ENCODE assay signal across 15 cellular contexts in genomic region chr5:58407042-58407709, GRCh38. TPM values are rescaled to one million over a fixed set of nuclear protein-coding genes. Genes with fewer than 3 reads are reported as not detected.
DNase-seq lines count a peak whose midpoint lies in the region; ATAC-seq, FAIRE-seq and TF ChIP-seq lines count a peak whose summit lies in the region.
"Had no signal": no experiment of that assay in that cellular context is flagged by ENCODE, and none has a peak within 500 bp of the region (broad histone marks: within the 10 kb centered on the region; RNA-seq: fewer than 3 reads in every experiment).

No MANE protein-coding gene starts in this region.

- peaks cover 56% of the 10 kb centered on the region for H3K4me1 ChIP-seq in PC-3 (ENCODE audit: insufficient read depth, low read length)
- peaks cover 9% of the 10 kb centered on the region for H3K4me1 ChIP-seq in endothelial cell of umbilical vein (ENCODE audit: control insufficient read depth, extremely low read depth, insufficient read depth, low read length)
- H3K4me1 ChIP-seq in mesodermal cell (ENCODE audit: control insufficient read depth, insufficient read depth, low read length, poor library complexity, severe bottlenecking): peaks cover 28% of the 10 kb centered on the region
- no peaks in the 10 kb centered on the region for H3K4me1 ChIP-seq in stomach

- CTCF ChIA-PET in PC-3 (lab: Charles Lee) (no interaction called here), endothelial cell of umbilical vein (lab: Charles Lee) (interaction anchor here (0.9 to 1.1 kb wide), 3 partner anchors 112 to 628 kb away, joined by 3 read pairs; no protein-coding TSS in a partner anchor)

- TF ChIP-seq EP300 in stomach (IDR thresholded peaks at IDR 0.05): no peak

- H3K9me3 ChIP-seq in PC-3 (ENCODE audit: low read length) (no peaks in the 10 kb centered on the region), endothelial cell of umbilical vein (replicated peaks; ENCODE audit: control insufficient read depth, insufficient read depth, low read length) (no peaks in the 10 kb centered on the region), mesodermal cell (ENCODE audit: control insufficient read depth, low read length) (no peaks in the 10 kb centered on the region), stomach (no peaks in the 10 kb centered on the region)
- H3K9me3 ChIP-seq: upper lobe of left lung had no signal

- no peak for TF ChIP-seq POLR2A in endothelial cell of umbilical vein (IDR thresholded peaks at IDR 0.05; ENCODE audit: low read depth, low read length)
- no peak for TF ChIP-seq POLR2A in stomach (IDR thresholded peaks at IDR 0.05)

- dilution Hi-C loops in endothelial cell of umbilical vein (cut with MboI; ENCODE audit: extremely low pct_ligation_motif_present, low sequenced_read_pairs): no loop called here

- H3K27ac ChIP-seq in PC-3 (ENCODE audit: low read length) (peak overlapping the region; percentile 66), endothelial cell of umbilical vein (ENCODE audit: insufficient read depth, low read depth, low read length) (no peak overlapping the region), mesodermal cell (ENCODE audit: low read depth, low read length, severe bottlenecking) (peak overlapping the region; percentile 26), stomach (no peak overlapping the region)
- H3K27ac ChIP-seq: SK-N-MC, upper lobe of left lung had no signal

- H3F3A ChIP-seq in PC-3 (ENCODE audit: low read length, unreplicated experiment): no peaks in the 10 kb centered on the region

- no peaks in the 10 kb centered on the region for H3K9me1 ChIP-seq in endothelial cell of umbilical vein (replicated peaks; ENCODE audit: control insufficient read depth, extremely low read depth, insufficient read depth, low read length)

- H3K36me3 ChIP-seq in PC-3 (ENCODE audit: low read depth, low read length) (no peaks in the 10 kb centered on the region), endothelial cell of umbilical vein (ENCODE audit: control insufficient read depth in 2 of 2, extremely low read depth in 1 of 2, insufficient read depth in 2 of 2, low read length in 2 of 2) (no peaks in the 10 kb centered on the region), mesodermal cell (ENCODE audit: control insufficient read depth, insufficient read depth, low read length) (no peaks in the 10 kb centered on the region), stomach (no peaks in the 10 kb centered on the region)
- H3K36me3 ChIP-seq: upper lobe of left lung had no signal

- intact Hi-C loops in PC-3 (cut with micrococcal nuclease) (no loop called here), endothelial cell of umbilical vein (cut with micrococcal nuclease) (no loop called here), stomach (cut with DNase I; ENCODE audit: low total_unique reads) (no loop called here)

- BruUV-seq in PC-3 (replicated peaks; lab: Mats Ljungman, UMichigan): no TSS peak
- no TSS peak for BruUV-seq in endothelial cell of umbilical vein (replicated peaks; lab: Mats Ljungman, UMichigan)

- no peak overlapping the region for H2AFZ ChIP-seq in PC-3 (ENCODE audit: low read length)
- H2AFZ ChIP-seq in endothelial cell of umbilical vein (ENCODE audit: low read depth, low read length): peak overlapping the region; percentile 24

- H4K20me1 ChIP-seq in PC-3 (ENCODE audit: low read length) (no peaks in the 10 kb centered on the region), endothelial cell of umbilical vein (replicated peaks; ENCODE audit: control insufficient read depth, extremely low read depth, insufficient read depth, low read length) (no peaks in the 10 kb centered on the region)

- no peaks in the 10 kb centered on the region for H3K9me2 ChIP-seq in PC-3 (replicated peaks; ENCODE audit: low read length)

- H3K27me3 ChIP-seq in PC-3 (ENCODE audit: low read length) (no peaks in the 10 kb centered on the region), endothelial cell of umbilical vein (ENCODE audit: control insufficient read depth in 2 of 2, insufficient read depth in 2 of 2, low read length in 2 of 2) (no peaks in the 10 kb centered on the region), stomach (no peaks in the 10 kb centered on the region)
- H3K27me3 ChIP-seq: upper lobe of left lung had no signal

- POLR2A ChIA-PET in PC-3 (lab: Charles Lee; ENCODE audit: unreplicated experiment) (interaction anchor here (0.6 kb wide), 1 partner anchor 745 kb away, joined by 3 read pairs; no protein-coding TSS in a partner anchor), endothelial cell of umbilical vein (lab: Charles Lee) (no interaction called here)

- H3K4me2 ChIP-seq in PC-3 (ENCODE audit: low read length): peak overlapping the region; percentile 36
- H3K4me2 ChIP-seq in endothelial cell of umbilical vein (ENCODE audit: insufficient read depth, low read length): no peak overlapping the region

- H3K79me2 ChIP-seq in PC-3 (ENCODE audit: low read length): no peaks in the 10 kb centered on the region
- no peaks in the 10 kb centered on the region for H3K79me2 ChIP-seq in endothelial cell of umbilical vein (ENCODE audit: control insufficient read depth, insufficient read depth, low read length)

- H3K9ac ChIP-seq in PC-3 (ENCODE audit: low read length) (no peak overlapping the region), endothelial cell of umbilical vein (replicated peaks; ENCODE audit: extremely low read depth, insufficient read depth, low read length) (no peak overlapping the region)

- ATAC-seq in PC-3: peak; percentile 89
- no peak for ATAC-seq in HG03139 (IDR thresholded peaks at IDR 0.05; ENCODE audit: unreplicated experiment)
- ATAC-seq in HG03571 (IDR thresholded peaks at IDR 0.05; ENCODE audit: unreplicated experiment): no peak
- ATAC-seq: activated CD4-positive, alpha-beta T cell treated with anti-CD3 and anti-CD28 coated beads for 36 hours; natural killer cell had no signal

- FAIRE-seq in endothelial cell of umbilical vein (lab: Jason Lieb, UNC): no peak

- 100% methylated on average over 1 of the region's 1 CpG; no CpG with 5 or more reads in 1 of the 2 experiments for WGBS in mesodermal cell (ENCODE audit: insufficient coverage in 2 of 2), 2 experiments
- 75 to 86% (median 83%) methylated on average over 1 of the region's 1 CpG for WGBS in stomach, 5 donors

- peak; percentile 57 for DNase-seq in Daoy (ENCODE audit: low read depth)
- DNase-seq in PC-3: peak; percentile 79
- DNase-seq in endothelial cell of umbilical vein (ENCODE audit: low read depth, low spot score): no peak
- DNase-seq in stomach: no peak
- DNase-seq in H4 (ENCODE audit: low spot score): no peak
- DNase-seq: activated CD4-positive, alpha-beta T cell treated with anti-CD3 and anti-CD28 coated beads for 36 hours; activated gamma-delta T cell treated with Interleukin-2 at 50 U/mL for 16 hours; MV-4-11; natural killer cell; NCI-H524; upper lobe of left lung had no signal

- TF ChIP-seq CTCF in PC-3 (conservative IDR thresholded peaks at IDR 0.05; ENCODE audit: low read depth, low read length): no peak
- no peak for TF ChIP-seq CTCF in endothelial cell of umbilical vein (IDR thresholded peaks at IDR 0.05; ENCODE audit: extremely low read depth in 1 of 2, insufficient read depth in 1 of 2, low read depth in 1 of 2, low read length in 2 of 2)
- TF ChIP-seq CTCF in stomach (IDR thresholded peaks at IDR 0.05): no peak

- no peak overlapping the region for H3K4me3 ChIP-seq in PC-3 (ENCODE audit: low read length)
- H3K4me3 ChIP-seq in endothelial cell of umbilical vein (replicated peaks in 1 of 3; ENCODE audit: insufficient read depth in 1 of 3, low read depth in 1 of 3, low read length in 3 of 3): no peak overlapping the region
- H3K4me3 ChIP-seq in mesodermal cell (ENCODE audit: extremely low read depth, insufficient read depth, low read length, poor library complexity, severe bottlenecking): no peak overlapping the region
- no peak overlapping the region for H3K4me3 ChIP-seq in stomach
- H3K4me3 ChIP-seq: SK-N-MC, upper lobe of left lung had no signal

TF ChIP-seq in endothelial cell of umbilical vein, 7 proteins besides CTCF, POLR2A, EP300 and RAD21:
- peak; percentile 65 for TF ChIP-seq FOS (IDR thresholded peaks at IDR 0.05; ENCODE audit: borderline replicate concordance, insufficient read depth, low read length)
- no peak for TF ChIP-seq GATA2 (IDR thresholded peaks at IDR 0.05; ENCODE audit: insufficient read depth, insufficient read length, low read depth, low read length)

RNA-seq across cellular contexts. Expression of gene PLK2, which starts 52.7 kb away (rescaled TPM):
- 871 and 986 TPM in 2 replicates for total RNA-seq in Daoy (2014; rRNA removed; shearing (Covaris generic))
- total RNA-seq in PC-3 (2014; rRNA removed) (372 and 564 TPM in 2 replicates), endothelial cell of umbilical vein (186 and 250 TPM in 2 replicates), stomach (100 to 1,000 TPM in 2 of 5 donors, 10 to 100 TPM in 2, 1 to 10 TPM in 1; 2.3 to 181 (median 19.4) TPM)
- polyA plus RNA-seq in endothelial cell of umbilical vein (187 and 199 TPM in 2 replicates), stomach (10 to 100 TPM; 13.7 to 25.8 (median 14.5) TPM)
- 140 and 149 TPM in 2 replicates for polyA plus RNA-seq in endothelial cell of umbilical vein (2011; cell fraction: cytosol; rRNA removed)
- 844 and 892 TPM in 2 replicates for polyA plus RNA-seq in endothelial cell of umbilical vein (2011; cell fraction: nucleus; rRNA removed)
- polyA plus RNA-seq in endothelial cell of umbilical vein (2012): 403 and 476 TPM in 2 replicates
- polyA minus RNA-seq in endothelial cell of umbilical vein: 412 and 539 TPM in 2 replicates
- 70.1 TPM for polyA minus RNA-seq in endothelial cell of umbilical vein (2011; cell fraction: cytosol; rRNA and poly(A)+ RNA removed)
- 1,729 and 1,944 TPM in 2 replicates for polyA minus RNA-seq in endothelial cell of umbilical vein (2011; cell fraction: nucleus; rRNA and poly(A)+ RNA removed)
- 241 TPM for polyA plus RNA-seq in mesodermal cell (2013, experiment 1 of 2)
- 222 TPM for polyA plus RNA-seq in mesodermal cell (2013, experiment 2 of 2)
- 56.8 and 67.3 TPM in 2 replicates for total RNA-seq in H4 (2014; rRNA removed; shearing (Covaris generic))

Comparison
In these comparisons a context has a peak if more than half of its experiments do, and no peak if none do; other contexts are left out.
1. DNase-seq: peak in Daoy (single experiment) and PC-3 (single experiment); none in endothelial cell of umbilical vein (single experiment), stomach (single experiment) and H4 (single experiment).
2. H3K27ac ChIP-seq: peak in PC-3 (single experiment) and mesodermal cell (single experiment); none in endothelial cell of umbilical vein (single experiment) and stomach (0 of 5).